26 cellular contexts compared by ENCODE assay signal in the genomic region with DNA sequence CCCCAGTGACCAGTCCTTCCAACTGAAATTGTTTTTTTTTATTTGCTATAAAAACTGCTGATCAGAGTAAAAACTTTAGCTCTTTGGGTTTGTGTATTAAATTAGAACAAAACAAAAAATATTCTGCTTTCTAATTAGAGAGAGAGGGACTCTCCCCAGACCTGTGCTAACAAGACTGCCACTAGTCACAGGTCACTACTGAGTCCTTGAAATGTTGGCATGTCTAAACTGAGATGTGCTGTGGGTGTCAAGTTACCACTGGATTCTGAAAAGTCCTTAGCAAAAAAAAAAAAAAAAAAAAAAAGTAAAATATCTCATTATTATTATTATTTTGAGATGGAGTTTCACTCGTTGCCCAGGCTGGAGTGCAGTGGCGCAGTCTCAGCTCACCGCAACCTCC.
"Had no signal": no experiment of that assay in that cellular context is flagged by ENCODE, and none has a peak within 500 bp of the region (broad histone marks: within the 10 kb centered on the region; RNA-seq: fewer than 3 reads in every experiment).

No MANE protein-coding gene starts in this region.

- H3K27me3 ChIP-seq: SJSA1 had no signal

- H3K9ac ChIP-seq: KMS-11 had no signal

- ATAC-seq: HepG2, T-cell had no signal

- DNase-seq: IMR-90, Kasumi-1, MV-4-11, NCI-H1092, NCI-H1105 treated with DMSO at 0.1 percent for 48 hours, NCI-H1417 treated with DMSO at 0.1 percent for 48 hours, NCI-H146, NCI-H1694 treated with DMSO at 0.1 percent for 48 hours, NCI-H1930, NCI-H2081, NCI-H2107, NCI-H2171 treated with DMSO at 0.1 percent for 48 hours, NCI-H345, NCI-H446 treated with DMSO at 0.1 percent for 48 hours, NCI-H510A treated with DMSO at 0.1 percent for 48 hours, NCI-H526, NCI-H82, Right ventricle myocardium superior, RPMI8226, SIG-M5, T-cell had no signal

- FAIRE-seq: HepG2, RCC 7860 had no signal

- H3K27ac ChIP-seq: KMS-11, SJSA1, SK-N-MC had no signal

- H3K4me3 ChIP-seq: SJSA1, SK-N-MC had no signal

- H3K9me3 ChIP-seq: SJSA1 had no signal

- H3K4me1 ChIP-seq: SJSA1 had no signal

- H3K36me3 ChIP-seq: SJSA1 had no signal

- H3K4me2 ChIP-seq: KMS-11 had no signal
